ENCODE assay signal across 25 cellular contexts in genomic region chr4:62814510-62815047, GRCh38.
DNase-seq lines count a peak whose midpoint lies in the region; ATAC-seq and TF ChIP-seq lines count a peak whose summit lies in the region.
"Had no signal": no experiment of that assay in that cellular context is flagged by ENCODE, and none has a peak within 500 bp of the region (broad histone marks: within the 10 kb centered on the region; RNA-seq: fewer than 3 reads in every experiment).

No MANE protein-coding gene starts in this region.

- TF ChIP-seq EP300 in sigmoid colon (IDR thresholded peaks at IDR 0.05), result no peak

- no peak overlapping the region for H3K9ac ChIP-seq in endodermal cell (ENCODE audit: extremely low read depth, low read length, poor library complexity, severe bottlenecking)

- CTCF ChIA-PET in Calu3 (lab: Charles Lee), result no interaction called here

- no peaks in the 10 kb centered on the region for H3K9me3 Mint-ChIP-seq in endodermal cell
- H3K9me3 Mint-ChIP-seq in glutamatergic neuron (ENCODE audit: unreplicated experiment), result no peaks in the 10 kb centered on the region
- no peaks in the 10 kb centered on the region for H3K9me3 Mint-ChIP-seq in Calu3 (ENCODE audit: low read depth, unreplicated experiment)
- H3K9me3 Mint-ChIP-seq: memory B cell; stimulated activated memory B cell treated with anti-CD40 and anti-IgM and Interleukin-4, amounts not matched to agents 10 μg/mL and 1 μg/mL and 100 μg/mL, for 72 hours had no signal

- H3K4me3 ChIP-seq in endodermal cell (ENCODE audit: low read length) (no peak overlapping the region), sigmoid colon (no peak overlapping the region)
- H3K4me3 ChIP-seq: cardiac muscle cell, hepatocyte, pancreas had no signal

- WGBS in endodermal cell (ENCODE audit: insufficient coverage in 1 of 2, insufficient read length in 1 of 2), 2 experiments, result 64 to 78% methylated on average over 3 of the region's 3 CpGs
- 32 to 53% methylated on average over 3 of the region's 3 CpGs for WGBS in sigmoid colon, 2 donors

- intact Hi-C loops in Right ventricle myocardium superior (cut with DNase I) (no loop called here), cardiac septum (cut with DNase I) (no loop called here), sigmoid colon (cut with DNase I) (no loop called here), Calu3 (cut with micrococcal nuclease; ENCODE audit: unreplicated experiment) (no loop called here)

- H3K36me3 ChIP-seq in endodermal cell (ENCODE audit: control insufficient read depth, insufficient read depth, low read length) (no peaks in the 10 kb centered on the region), sigmoid colon (no peaks in the 10 kb centered on the region)
- H3K36me3 ChIP-seq: cardiac muscle cell, pancreas had no signal

- ATAC-seq in Right ventricle myocardium superior (ENCODE audit: poor library complexity), result peak; percentile 39
- ATAC-seq: activated CD4-positive, CD25-positive, alpha-beta regulatory T cell treated with anti-CD3 and anti-CD28 coated beads, Interleukin-2, amount 50 U/mL, for 24 hours; activated CD8-positive, alpha-beta T cell treated with anti-CD3 and anti-CD28 coated beads for 36 hours; pancreas; Right ventricle myocardium inferior; stimulated activated memory B cell treated with anti-CD40 and anti-IgM and Interleukin-4, amounts not matched to agents 10 μg/mL and 1 μg/mL and 100 μg/mL, for 72 hours; T-helper 17 cell had no signal

- no peak for TF ChIP-seq POLR2A in sigmoid colon (IDR thresholded peaks at IDR 0.05)

- no peaks in the 10 kb centered on the region for H3K36me3 Mint-ChIP-seq in endodermal cell (ENCODE audit: low read depth)
- no peaks in the 10 kb centered on the region for H3K36me3 Mint-ChIP-seq in glutamatergic neuron (ENCODE audit: unreplicated experiment)
- no peaks in the 10 kb centered on the region for H3K36me3 Mint-ChIP-seq in Calu3 (ENCODE audit: insufficient read depth, unreplicated experiment)
- H3K36me3 Mint-ChIP-seq: memory B cell; naive B cell; stimulated activated memory B cell treated with anti-CD40 and anti-IgM and Interleukin-4, amounts not matched to agents 10 μg/mL and 1 μg/mL and 100 μg/mL, for 72 hours had no signal

- H3K27ac Mint-ChIP-seq in endodermal cell (no peak overlapping the region), glutamatergic neuron (ENCODE audit: unreplicated experiment) (no peak overlapping the region), Calu3 (ENCODE audit: unreplicated experiment) (no peak overlapping the region)
- H3K27ac Mint-ChIP-seq: activated CD8-positive, alpha-beta T cell treated with anti-CD3 and anti-CD28 coated beads for 36 hours; activated naive CD4-positive, alpha-beta T cell treated with anti-CD3 and anti-CD28 coated beads for 36 hours; activated T-cell treated with anti-CD3 and anti-CD28 coated beads, Interleukin-2, amount 50 U/mL, for 24 hours; memory B cell; naive B cell; stimulated activated memory B cell treated with anti-CD40 and anti-IgM and Interleukin-4, amounts not matched to agents 10 μg/mL and 1 μg/mL and 100 μg/mL, for 72 hours; T-helper 17 cell had no signal

- BruUV-seq in Calu3 (replicated peaks; lab: Mats Ljungman, UMichigan), result no TSS peak

- H3K27ac ChIP-seq in endodermal cell (ENCODE audit: low read depth, low read length), result no peak overlapping the region
- peak overlapping the region in 1 of 4 donors; percentile 15 for H3K27ac ChIP-seq in sigmoid colon
- H3K27ac ChIP-seq: cardiac muscle cell, hepatocyte, pancreas had no signal

- H3K27me3 Mint-ChIP-seq in endodermal cell (ENCODE audit: insufficient read depth) (peaks cover 13% of the 10 kb centered on the region), glutamatergic neuron (ENCODE audit: unreplicated experiment) (no peaks in the 10 kb centered on the region), Calu3 (ENCODE audit: unreplicated experiment) (no peaks in the 10 kb centered on the region)
- H3K27me3 Mint-ChIP-seq: activated CD8-positive, alpha-beta T cell treated with anti-CD3 and anti-CD28 coated beads for 36 hours; activated T-cell treated with anti-CD3 and anti-CD28 coated beads, Interleukin-2, amount 50 U/mL, for 24 hours; memory B cell; naive B cell; stimulated activated memory B cell treated with anti-CD40 and anti-IgM and Interleukin-4, amounts not matched to agents 10 μg/mL and 1 μg/mL and 100 μg/mL, for 72 hours; T-helper 17 cell had no signal

- H3K4me1 ChIP-seq in endodermal cell (ENCODE audit: control insufficient read depth, insufficient read depth, low read length), result no peaks in the 10 kb centered on the region
- peaks cover 0 to 13% (median 10%) of the 10 kb centered on the region in 4 donors for H3K4me1 ChIP-seq in sigmoid colon
- H3K4me1 ChIP-seq: pancreas had no signal

- DNase-seq in Right ventricle myocardium superior (no peak), cardiac septum (ENCODE audit: low spot score) (no peak), OCI-M2 (lab: John Stamatoyannopoulos, UW; ENCODE audit: unreplicated experiment) (peak; percentile 49), endodermal cell (no peak), glutamatergic neuron (no peak), sigmoid colon (no peak), SHP77 treated with DMSO at 0.1 percent for 48 hours (lab: John Stamatoyannopoulos, UW) (no peak), Calu3 (no peak)
- DNase-seq: activated CD8-positive, alpha-beta T cell treated with anti-CD3 and anti-CD28 coated beads for 36 hours; activated naive CD4-positive, alpha-beta T cell treated with anti-CD3 and anti-CD28 coated beads for 36 hours; activated T-cell treated with anti-CD3 and anti-CD28 coated beads, Interleukin-2, amount 50 U/mL, for 24 hours; amygdala; C1 segment of cervical spinal cord; DMS 273 treated with DMSO at 0.1 percent for 48 hours; GF-D8; naive B cell; NCI-H2029 treated with DMSO at 0.1 percent for 48 hours; pancreas; T-helper 17 cell had no signal

- H3K9me3 ChIP-seq in endodermal cell (ENCODE audit: control insufficient read depth, low read length) (no peaks in the 10 kb centered on the region), sigmoid colon (no peaks in the 10 kb centered on the region)
- H3K9me3 ChIP-seq: pancreas had no signal

- H3K4me3 Mint-ChIP-seq in endodermal cell (no peak overlapping the region), glutamatergic neuron (ENCODE audit: unreplicated experiment) (no peak overlapping the region), Calu3 (ENCODE audit: low read depth, unreplicated experiment) (no peak overlapping the region)
- H3K4me3 Mint-ChIP-seq: activated CD8-positive, alpha-beta T cell treated with anti-CD3 and anti-CD28 coated beads for 36 hours; activated naive CD4-positive, alpha-beta T cell treated with anti-CD3 and anti-CD28 coated beads for 36 hours; activated T-cell treated with anti-CD3 and anti-CD28 coated beads, Interleukin-2, amount 50 U/mL, for 24 hours; memory B cell; stimulated activated memory B cell treated with anti-CD40 and anti-IgM and Interleukin-4, amounts not matched to agents 10 μg/mL and 1 μg/mL and 100 μg/mL, for 72 hours; T-helper 17 cell had no signal

- peak; percentile 36 for TF ChIP-seq CTCF in endodermal cell (conservative IDR thresholded peaks at IDR 0.05)
- no peak for TF ChIP-seq CTCF in glutamatergic neuron (IDR thresholded peaks at IDR 0.05; ENCODE audit: partially characterized antibody, unreplicated experiment)
- TF ChIP-seq CTCF in sigmoid colon (IDR thresholded peaks at IDR 0.05), result no peak
- TF ChIP-seq CTCF in Calu3 (IDR thresholded peaks at IDR 0.05; ENCODE audit: unreplicated experiment), result no peak

- H3K27me3 ChIP-seq in endodermal cell (ENCODE audit: control insufficient read depth, insufficient read depth, low read length, poor library complexity, severe bottlenecking), result no peaks in the 10 kb centered on the region
- H3K27me3 ChIP-seq in sigmoid colon, result no peaks in the 10 kb centered on the region
- H3K27me3 ChIP-seq: cardiac muscle cell, hepatocyte, pancreas had no signal

- H3K4me1 Mint-ChIP-seq in endodermal cell (peaks cover 1% of the 10 kb centered on the region), glutamatergic neuron (ENCODE audit: low read depth, unreplicated experiment) (no peaks in the 10 kb centered on the region), Calu3 (ENCODE audit: low read depth, unreplicated experiment) (no peaks in the 10 kb centered on the region)
- H3K4me1 Mint-ChIP-seq: memory B cell; naive B cell; stimulated activated memory B cell treated with anti-CD40 and anti-IgM and Interleukin-4, amounts not matched to agents 10 μg/mL and 1 μg/mL and 100 μg/mL, for 72 hours; T-helper 17 cell had no signal
